ENCODE assay signal across 1 cellular context in genomic region chr9:71725590-71726338, GRCh38.
TF ChIP-seq lines count a peak whose summit lies in the region.

No MANE protein-coding gene starts in this region.

TF ChIP-seq in K562, 482 proteins besides CTCF, POLR2A, EP300 and RAD21 (continued from another document):
- TF ChIP-seq CHCHD3 (CRISPR knock-in tag; IDR thresholded peaks at IDR 0.05) (no peak), HNRNPL (IDR thresholded peaks at IDR 0.05; ENCODE audit: low read depth, low read length) (no peak), KDM5B (IDR thresholded peaks at IDR 0.05; ENCODE audit: insufficient replicate concordance, low read depth, low read length) (no peak), POLR3G (IDR thresholded peaks at IDR 0.05; ENCODE audit: extremely low read depth, insufficient read length, insufficient replicate concordance) (no peak), CEBPG (CRISPR knock-in tag; IDR thresholded peaks at IDR 0.05) (no peak), CEBPG (tag; conservative IDR thresholded peaks at IDR 0.05 in 1 of 2, IDR thresholded peaks at IDR 0.05 in 1 of 2) (peak; percentile 55 to 79; a peak in 3 of 4 replicates), PHF20 (IDR thresholded peaks at IDR 0.05; ENCODE audit: partially characterized antibody) (no peak), ATF3 (IDR thresholded peaks at IDR 0.05) (peak; percentile 88), ATF3 (CRISPR knock-in tag; conservative IDR thresholded peaks at IDR 0.05) (no peak), HDAC1 (IDR thresholded peaks at IDR 0.05) (no peak), SIX5 (IDR thresholded peaks at IDR 0.05; ENCODE audit: borderline replicate concordance in 1 of 2, insufficient read depth in 1 of 2, low read depth in 1 of 2, low read length in 2 of 2) (no peak), EHMT2 (IDR thresholded peaks at IDR 0.05) (no peak), U2AF2 (optimal IDR thresholded peaks at IDR 0.05; ENCODE audit: low read depth, low read length) (no peak), SP1 (CRISPR knock-in tag; IDR thresholded peaks at IDR 0.05) (no peak), SMARCC2 (IDR thresholded peaks at IDR 0.05; ENCODE audit: low read depth) (0 out of 2 replicates have a peak, but pooled peaks have one; percentile 49), FOXK1 (CRISPR knock-in tag; IDR thresholded peaks at IDR 0.05; ENCODE audit: borderline replicate concordance) (no peak), SMARCE1 (IDR thresholded peaks at IDR 0.05) (peak; percentile 72), ZNF212 (CRISPR knock-in tag; IDR thresholded peaks at IDR 0.05) (no peak), TRIM25 (IDR thresholded peaks at IDR 0.05; ENCODE audit: borderline replicate concordance) (no peak), HMBOX1 (IDR thresholded peaks at IDR 0.05) (peak; percentile 68), ZNF41 (CRISPR knock-in tag; conservative IDR thresholded peaks at IDR 0.05) (no peak)
- TF ChIP-seq, protein P1, sequence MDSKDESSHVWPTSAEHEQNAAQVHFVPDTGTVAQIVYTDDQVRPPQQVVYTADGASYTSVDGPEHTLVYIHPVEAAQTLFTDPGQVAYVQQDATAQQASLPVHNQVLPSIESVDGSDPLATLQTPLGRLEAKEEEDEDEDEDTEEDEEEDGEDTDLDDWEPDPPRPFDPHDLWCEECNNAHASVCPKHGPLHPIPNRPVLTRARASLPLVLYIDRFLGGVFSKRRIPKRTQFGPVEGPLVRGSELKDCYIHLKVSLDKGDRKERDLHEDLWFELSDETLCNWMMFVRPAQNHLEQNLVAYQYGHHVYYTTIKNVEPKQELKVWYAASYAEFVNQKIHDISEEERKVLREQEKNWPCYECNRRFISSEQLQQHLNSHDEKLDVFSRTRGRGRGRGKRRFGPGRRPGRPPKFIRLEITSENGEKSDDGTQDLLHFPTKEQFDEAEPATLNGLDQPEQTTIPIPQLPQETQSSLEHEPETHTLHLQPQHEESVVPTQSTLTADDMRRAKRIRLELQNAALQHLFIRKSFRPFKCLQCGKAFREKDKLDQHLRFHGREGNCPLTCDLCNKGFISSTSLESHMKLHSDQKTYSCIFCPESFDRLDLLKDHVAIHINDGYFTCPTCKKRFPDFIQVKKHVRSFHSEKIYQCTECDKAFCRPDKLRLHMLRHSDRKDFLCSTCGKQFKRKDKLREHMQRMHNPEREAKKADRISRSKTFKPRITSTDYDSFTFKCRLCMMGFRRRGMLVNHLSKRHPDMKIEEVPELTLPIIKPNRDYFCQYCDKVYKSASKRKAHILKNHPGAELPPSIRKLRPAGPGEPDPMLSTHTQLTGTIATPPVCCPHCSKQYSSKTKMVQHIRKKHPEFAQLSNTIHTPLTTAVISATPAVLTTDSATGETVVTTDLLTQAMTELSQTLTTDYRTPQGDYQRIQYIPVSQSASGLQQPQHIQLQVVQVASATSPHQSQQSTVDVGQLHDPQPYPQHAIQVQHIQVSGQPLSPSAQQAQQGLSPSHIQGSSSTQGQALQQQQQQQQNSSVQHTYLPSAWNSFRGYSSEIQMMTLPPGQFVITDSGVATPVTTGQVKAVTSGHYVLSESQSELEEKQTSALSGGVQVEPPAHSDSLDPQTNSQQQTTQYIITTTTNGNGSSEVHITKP (IDR thresholded peaks at IDR 0.05; ENCODE audit: partially characterized antibody), result no peak
